In genomic region chr3:170500995-170501394, GRCh38 we compare ENCODE assay signal across 21 cellular contexts.
"Had no signal": no experiment of that assay in that cellular context is flagged by ENCODE, and none has a peak within 500 bp of the region (broad histone marks: within the 10 kb centered on the region; RNA-seq: fewer than 3 reads in every experiment).

No MANE protein-coding gene starts in this region.

- ATAC-seq: esophagus mucosa; heart left ventricle; pancreas; right lobe of liver; stimulated activated effector memory CD8-positive, alpha-beta T cell treated with anti-CD3 and anti-CD28 coated beads, Interleukin-12 subunit alpha, Interleukin-12 subunit beta, amount 100 ng/mL, for 72 hours; stimulated activated naive CD8-positive, alpha-beta T cell treated with anti-CD3 and anti-CD28 coated beads, Interleukin-15, Interleukin-2, amounts not matched to agents 100 U/mL and 50 U/mL, for 24 hours; upper lobe of right lung had no signal

- H3K27ac Mint-ChIP-seq: natural killer cell; neural progenitor cell; stimulated activated effector memory CD8-positive, alpha-beta T cell treated with anti-CD3 and anti-CD28 coated beads, Interleukin-12 subunit alpha, Interleukin-12 subunit beta, amount 100 ng/mL, for 72 hours had no signal

- H3K9me3 Mint-ChIP-seq: natural killer cell; stimulated activated effector memory CD8-positive, alpha-beta T cell treated with anti-CD3 and anti-CD28 coated beads, Interleukin-12 subunit alpha, Interleukin-12 subunit beta, amount 100 ng/mL, for 72 hours had no signal

- H3K4me3 Mint-ChIP-seq: natural killer cell; neural progenitor cell; stimulated activated effector memory CD8-positive, alpha-beta T cell treated with anti-CD3 and anti-CD28 coated beads, Interleukin-12 subunit alpha, Interleukin-12 subunit beta, amount 100 ng/mL, for 72 hours had no signal

- H3K4me1 ChIP-seq: neural progenitor cell, pancreas, prostate gland, right lobe of liver, thyroid gland, upper lobe of right lung had no signal

- H3K9me3 ChIP-seq: heart left ventricle, pancreas, prostate gland, right lobe of liver, suprapubic skin, thyroid gland, upper lobe of right lung, vagina had no signal

- H3K27me3 ChIP-seq: dorsolateral prefrontal cortex, heart left ventricle, neural progenitor cell, pancreas, right lobe of liver, suprapubic skin, thyroid gland, upper lobe of right lung, vagina had no signal

- H3K36me3 Mint-ChIP-seq: natural killer cell; neural progenitor cell; stimulated activated effector memory CD8-positive, alpha-beta T cell treated with anti-CD3 and anti-CD28 coated beads, Interleukin-12 subunit alpha, Interleukin-12 subunit beta, amount 100 ng/mL, for 72 hours had no signal

- H3K4me1 Mint-ChIP-seq: natural killer cell; neural progenitor cell; stimulated activated effector memory CD8-positive, alpha-beta T cell treated with anti-CD3 and anti-CD28 coated beads, Interleukin-12 subunit alpha, Interleukin-12 subunit beta, amount 100 ng/mL, for 72 hours had no signal

- DNase-seq: cortex of kidney; dorsolateral prefrontal cortex; effector CD8-positive, alpha-beta T cell; heart left ventricle; hippocampal formation; kidney glomerular epithelial cell; natural killer cell; occipital lobe; pancreas; right lobe of liver; stimulated activated CD4-positive, alpha-beta T cell treated with anti-CD3 and anti-CD28 coated beads, Interleukin-4, amount 100 ng/mL, for 1 hour; stimulated activated CD8-positive, alpha-beta memory T cell treated with anti-CD3 and anti-CD28 coated beads, Interleukin-4, amount 100 ng/mL, for 48 hours; stimulated activated naive CD8-positive, alpha-beta T cell treated with anti-CD3 and anti-CD28 coated beads, Interleukin-15, Interleukin-2, amounts not matched to agents 100 U/mL and 50 U/mL, for 24 hours; thyroid gland; upper lobe of right lung had no signal

- H3K36me3 ChIP-seq: heart left ventricle, neural progenitor cell, pancreas, prostate gland, right lobe of liver, suprapubic skin, thyroid gland, upper lobe of right lung, vagina had no signal

- H3K27ac ChIP-seq: heart left ventricle, neural progenitor cell, pancreas, prostate gland, right lobe of liver, suprapubic skin, thyroid gland, upper lobe of right lung, vagina had no signal

- H2AFZ ChIP-seq: neural progenitor cell had no signal

- H3K4me2 ChIP-seq: neural progenitor cell had no signal

- H3K4me3 ChIP-seq: dorsolateral prefrontal cortex, heart left ventricle, neural progenitor cell, pancreas, prostate gland, right lobe of liver, suprapubic skin, thyroid gland, upper lobe of right lung, vagina had no signal
